Comparison of ENCODE assay signal across 32 cellular contexts in the genomic region with DNA sequence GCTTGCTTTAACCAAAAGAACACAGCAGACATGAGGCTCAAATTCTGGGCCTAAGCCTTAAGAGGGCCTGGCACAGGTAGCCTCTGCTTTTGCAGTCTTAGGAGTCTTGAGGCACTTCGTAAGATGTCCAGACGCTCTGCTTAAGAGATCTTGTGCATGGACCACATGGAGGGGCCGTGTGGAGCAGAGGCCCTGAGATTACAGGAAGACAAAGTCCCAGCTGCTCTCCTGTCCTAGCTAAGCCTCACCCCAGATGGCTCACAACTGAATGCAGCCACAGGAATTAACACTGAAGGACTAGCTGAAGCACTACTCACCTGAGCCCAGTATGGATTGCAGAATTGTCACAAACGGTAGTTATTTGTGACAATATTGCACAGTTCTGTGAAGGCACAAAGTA.
"Had no signal": no experiment of that assay in that cellular context is flagged by ENCODE, and none has a peak within 500 bp of the region (broad histone marks: within the 10 kb centered on the region; RNA-seq: fewer than 3 reads in every experiment).

No MANE protein-coding gene starts in this region.

- H3K27ac ChIP-seq: adrenal gland, SJSA1 had no signal

- FAIRE-seq: bronchial epithelial cell, TTC549 had no signal

- ATAC-seq: activated CD4-positive, alpha-beta T cell treated with anti-CD3 and anti-CD28 coated beads for 36 hours; activated CD4-positive, CD25-positive, alpha-beta regulatory T cell treated with anti-CD3 and anti-CD28 coated beads, Interleukin-2, amount 50 U/mL, for 24 hours; activated CD8-positive, alpha-beta T cell treated with anti-CD3 and anti-CD28 coated beads, Interleukin-2, amount 10 ng/mL, durations not matched to agents 7 days and 5 days; activated naive CD4-positive, alpha-beta T cell treated with anti-CD3 and anti-CD28 coated beads, Interleukin-2, amount 50 U/mL, for 72 hours; activated T-cell treated with anti-CD3 and anti-CD28 coated beads, Interleukin-2, amount 50 U/mL, for 4 hours; Panc1; WTC11 had no signal

- H3K9ac ChIP-seq: SK-N-SH had no signal

- H3K36me3 ChIP-seq: adrenal gland, MG63, SJSA1 had no signal

- H3K9me3 ChIP-seq: adrenal gland, MG63, SJSA1, SK-N-SH had no signal

- H3K27me3 ChIP-seq: adrenal gland, MG63, SJSA1 had no signal

- H3K4me1 ChIP-seq: adrenal gland, SJSA1 had no signal

- DNase-seq: activated CD4-positive, alpha-beta T cell treated with anti-CD3 and anti-CD28 coated beads for 36 hours; activated CD4-positive, alpha-beta T cell treated with anti-CD3 and anti-CD28 coated beads, Interleukin-2, amount 10 ng/mL, durations not matched to agents 7 days and 5 days; activated CD4-positive, alpha-beta T cell treated with anti-CD3 and anti-CD28 coated beads, Interleukin-2, amount 50 U/mL, for 48 hours; activated CD8-positive, alpha-beta T cell treated with anti-CD3 and anti-CD28 coated beads, Interleukin-2, amount 10 ng/mL, durations not matched to agents 7 days and 5 days; activated gamma-delta T cell treated with Interleukin-2 at 50 U/mL for 16 hours; activated naive CD4-positive, alpha-beta T cell treated with anti-CD3 and anti-CD28 coated beads for 36 hours; activated T-cell treated with anti-CD3 and anti-CD28 coated beads for 4 hours; activated T-cell treated with anti-CD3 and anti-CD28 coated beads, Interleukin-2, amount 50 U/mL, for 4 hours; adrenal gland; anterior cingulate cortex; caudate nucleus; cerebellar nuclear complex; Kasumi-1; KBM-7; MG63; NCI-H1048; NCI-H1105 treated with DMSO at 0.1 percent for 48 hours; NCI-H1436 treated with DMSO at 0.1 percent for 48 hours; NCI-H1694 treated with DMSO at 0.1 percent for 48 hours; NCI-H2029; NCI-H510A; NCI-H69; RPMI8226; SHP77 treated with DMSO at 0.1 percent for 48 hours; SK-N-SH had no signal

- H3K4me3 ChIP-seq: adrenal gland, MG63, SJSA1 had no signal

- H3K4me2 ChIP-seq: SK-N-SH had no signal
